ENCODE assay signal across 1 cellular context in the genomic region with DNA sequence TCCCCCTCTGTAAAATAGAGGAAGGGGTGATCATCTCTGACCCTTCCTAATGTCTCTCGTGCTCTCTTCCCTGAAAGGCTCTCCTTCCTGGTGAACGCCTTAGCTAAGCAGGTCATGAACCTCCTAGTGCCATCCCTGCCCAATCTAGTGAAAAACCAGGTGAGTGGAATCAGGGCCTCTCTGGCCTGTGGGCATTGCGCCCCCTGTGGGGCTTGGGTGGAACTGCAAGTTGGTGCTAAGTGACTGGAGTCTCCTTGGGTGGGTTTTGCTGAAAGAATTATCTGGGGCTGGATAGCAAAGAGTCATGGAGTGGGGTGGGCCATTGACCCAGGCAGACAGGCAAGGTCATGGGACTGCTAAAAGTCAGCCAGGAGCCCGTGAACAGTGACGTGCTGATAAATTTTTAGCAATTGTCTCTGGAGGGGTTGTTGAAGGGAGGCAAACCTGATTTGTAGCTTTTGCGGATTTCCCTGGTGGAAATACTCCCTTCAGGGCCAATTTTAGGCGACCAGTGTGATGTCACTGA.
TF ChIP-seq lines count a peak whose summit lies in the region.

No MANE protein-coding gene starts in this region.

TF ChIP-seq in IMR-90, 13 proteins besides CTCF, POLR2A, EP300 and RAD21 (continued from another document):
- TF ChIP-seq MAZ (IDR thresholded peaks at IDR 0.05; ENCODE audit: borderline replicate concordance, low read depth, low read length) (no peak), SMC3 (IDR thresholded peaks at IDR 0.05; ENCODE audit: low read depth, low read length) (0 out of 2 replicates have a peak, but pooled peaks have one; percentile 9)
- TF ChIP-seq, protein P1, sequence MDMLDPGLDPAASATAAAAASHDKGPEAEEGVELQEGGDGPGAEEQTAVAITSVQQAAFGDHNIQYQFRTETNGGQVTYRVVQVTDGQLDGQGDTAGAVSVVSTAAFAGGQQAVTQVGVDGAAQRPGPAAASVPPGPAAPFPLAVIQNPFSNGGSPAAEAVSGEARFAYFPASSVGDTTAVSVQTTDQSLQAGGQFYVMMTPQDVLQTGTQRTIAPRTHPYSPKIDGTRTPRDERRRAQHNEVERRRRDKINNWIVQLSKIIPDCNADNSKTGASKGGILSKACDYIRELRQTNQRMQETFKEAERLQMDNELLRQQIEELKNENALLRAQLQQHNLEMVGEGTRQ (IDR thresholded peaks at IDR 0.05; ENCODE audit: low read depth, low read length): no peak
TF ChIP-seq in IMR-90: peak in this region for 1.
